ENCODE assay signal across 17 cellular contexts in the genomic region with DNA sequence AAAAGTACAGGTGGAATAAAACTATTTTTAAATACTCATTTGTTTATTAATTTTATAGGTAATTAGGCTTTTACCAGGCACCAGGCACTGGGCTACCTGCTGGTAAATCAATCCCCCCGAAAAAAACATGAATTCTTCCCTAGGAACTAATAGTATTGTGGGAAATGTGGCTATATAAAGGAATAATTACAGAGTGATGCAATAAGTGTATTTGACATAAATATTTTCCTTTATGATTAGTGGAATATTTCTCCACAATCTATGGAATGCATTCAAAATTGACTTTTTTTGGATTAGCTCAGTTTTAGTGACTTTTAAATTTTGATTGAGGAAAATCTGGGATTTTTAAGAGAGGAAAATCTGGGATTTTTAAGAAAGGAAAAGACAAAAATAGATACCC.
"Had no signal": no experiment of that assay in that cellular context is flagged by ENCODE, and none has a peak within 500 bp of the region (broad histone marks: within the 10 kb centered on the region; RNA-seq: fewer than 3 reads in every experiment).

No MANE protein-coding gene starts in this region.

- H3K9me3 Mint-ChIP-seq: memory B cell, mesothelial cell of epicardium, natural killer cell, neural crest cell, type B pancreatic cell had no signal

- H3K36me3 ChIP-seq: esophagus muscularis mucosa, gastrocnemius medialis, left ventricle myocardium inferior, lower lobe of right lung, sigmoid colon had no signal

- ATAC-seq: gastrocnemius medialis, left cardiac atrium, lower lobe of right lung, natural killer cell had no signal

- H3K4me3 ChIP-seq: esophagus muscularis mucosa, gastrocnemius medialis, left ventricle myocardium inferior, lower lobe of right lung, sigmoid colon, skin epidermis had no signal

- H3K4me1 Mint-ChIP-seq: memory B cell, mesothelial cell of epicardium, natural killer cell, neural crest cell had no signal

- H3K9me3 ChIP-seq: esophagus muscularis mucosa, gastrocnemius medialis, left ventricle myocardium inferior, lower lobe of right lung, sigmoid colon had no signal

- H3K36me3 Mint-ChIP-seq: memory B cell, mesothelial cell of epicardium, natural killer cell, type B pancreatic cell had no signal

- H3K4me3 Mint-ChIP-seq: memory B cell, mesothelial cell of epicardium, natural killer cell, neural crest cell, type B pancreatic cell had no signal

- DNase-seq: cortex of kidney, gastrocnemius medialis, glutamatergic neuron, kidney, left cardiac atrium, left ventricle myocardium inferior, lower lobe of right lung, natural killer cell, posterior cingulate gyrus, sigmoid colon had no signal

- H3K27me3 ChIP-seq: gastrocnemius medialis, sigmoid colon had no signal

- H3K4me1 ChIP-seq: esophagus muscularis mucosa, gastrocnemius medialis, sigmoid colon had no signal

- H3K27ac Mint-ChIP-seq: memory B cell, mesothelial cell of epicardium, natural killer cell, type B pancreatic cell had no signal

- H3K27ac ChIP-seq: epithelial cell of prostate, esophagus muscularis mucosa, gastrocnemius medialis, left ventricle myocardium inferior, lower lobe of right lung, sigmoid colon, skin epidermis had no signal
